ENCODE assay signal across 8 cellular contexts in the genomic region with DNA sequence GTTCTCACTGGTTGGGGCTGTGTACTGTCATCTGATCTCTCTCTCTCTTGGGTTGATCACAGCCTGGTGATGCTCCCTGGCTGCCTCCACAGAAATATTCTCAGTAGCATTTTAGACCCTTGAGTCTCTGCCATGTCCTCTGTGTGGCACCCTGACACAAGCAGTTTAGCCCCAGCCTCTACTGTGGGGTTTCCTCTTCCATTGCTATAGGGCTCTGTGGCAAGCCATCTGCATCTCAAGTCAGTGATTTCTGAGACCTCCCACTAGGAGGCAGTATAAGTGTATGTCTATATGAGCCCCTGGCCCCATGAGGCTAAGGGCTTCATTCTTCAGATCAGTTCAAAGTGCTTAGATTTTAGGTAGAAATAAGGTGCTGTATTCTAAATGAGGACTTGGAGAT. TPM values are rescaled to one million over a fixed set of nuclear protein-coding genes. Genes with fewer than 3 reads are reported as not detected.
DNase-seq lines count a peak whose midpoint lies in the region; ATAC-seq and TF ChIP-seq lines count a peak whose summit lies in the region.

No MANE protein-coding gene starts in this region.

- H3K9me3 Mint-ChIP-seq in activated naive CD8-positive, alpha-beta T cell treated with anti-CD3 and anti-CD28 coated beads for 36 hours: no peaks in the 10 kb centered on the region
- no peaks in the 10 kb centered on the region for H3K9me3 Mint-ChIP-seq in activated naive CD8-positive, alpha-beta T cell treated with anti-CD3 and anti-CD28 coated beads, Interleukin-2, amount 50 U/mL, for 24 hours

- H3K27ac Mint-ChIP-seq in activated naive CD8-positive, alpha-beta T cell treated with anti-CD3 and anti-CD28 coated beads for 36 hours: no peak overlapping the region
- no peak overlapping the region for H3K27ac Mint-ChIP-seq in activated naive CD8-positive, alpha-beta T cell treated with anti-CD3 and anti-CD28 coated beads, Interleukin-2, amount 50 U/mL, for 24 hours

- peak; percentile 70 for TF ChIP-seq CTCF in retinal pigment epithelial cell (conservative IDR thresholded peaks at IDR 0.05; ENCODE audit: low read depth, low read length)

- H3K27me3 Mint-ChIP-seq in activated naive CD8-positive, alpha-beta T cell treated with anti-CD3 and anti-CD28 coated beads for 36 hours: peaks cover 3% of the 10 kb centered on the region
- peaks cover 7% of the 10 kb centered on the region for H3K27me3 Mint-ChIP-seq in activated naive CD8-positive, alpha-beta T cell treated with anti-CD3 and anti-CD28 coated beads, Interleukin-2, amount 50 U/mL, for 24 hours

- H3K4me3 Mint-ChIP-seq in activated naive CD8-positive, alpha-beta T cell treated with anti-CD3 and anti-CD28 coated beads for 36 hours: no peak overlapping the region
- H3K4me3 Mint-ChIP-seq in activated naive CD8-positive, alpha-beta T cell treated with anti-CD3 and anti-CD28 coated beads, Interleukin-2, amount 50 U/mL, for 24 hours: no peak overlapping the region

- ATAC-seq in activated naive CD8-positive, alpha-beta T cell treated with anti-CD3 and anti-CD28 coated beads, Interleukin-2, amount 50 U/mL, for 24 hours: no peak
- peak; percentile 83 for ATAC-seq in HG03159 (IDR thresholded peaks at IDR 0.05; ENCODE audit: unreplicated experiment)
- ATAC-seq in HG03432 (IDR thresholded peaks at IDR 0.05; ENCODE audit: unreplicated experiment): no peak

- peak; percentile 0 for DNase-seq in activated naive CD8-positive, alpha-beta T cell treated with anti-CD3 and anti-CD28 coated beads for 36 hours
- no peak for DNase-seq in activated naive CD8-positive, alpha-beta T cell treated with anti-CD3 and anti-CD28 coated beads, Interleukin-2, amount 50 U/mL, for 24 hours
- DNase-seq in NCI-H748 treated with DMSO at 0.1 percent for 48 hours (lab: John Stamatoyannopoulos, UW) (peak; percentile 21), erythroblast (lab: John Stamatoyannopoulos, UW) (peak; percentile 31 to 50), retinal pigment epithelial cell (ENCODE audit: low read depth) (peak; percentile 9)
- DNase-seq in activated naive CD4-positive, alpha-beta T cell treated with Interleukin-2 at 50 U/mL for 16 hours: no peak

- TF ChIP-seq POLR2A in erythroblast (IDR thresholded peaks at IDR 0.05; ENCODE audit: low read length): no peak

- H3K36me3 Mint-ChIP-seq in activated naive CD8-positive, alpha-beta T cell treated with anti-CD3 and anti-CD28 coated beads for 36 hours: no peaks in the 10 kb centered on the region
- no peaks in the 10 kb centered on the region for H3K36me3 Mint-ChIP-seq in activated naive CD8-positive, alpha-beta T cell treated with anti-CD3 and anti-CD28 coated beads, Interleukin-2, amount 50 U/mL, for 24 hours (ENCODE audit: low read depth)

- no peaks in the 10 kb centered on the region for H3K4me1 Mint-ChIP-seq in activated naive CD8-positive, alpha-beta T cell treated with anti-CD3 and anti-CD28 coated beads for 36 hours
- H3K4me1 Mint-ChIP-seq in activated naive CD8-positive, alpha-beta T cell treated with anti-CD3 and anti-CD28 coated beads, Interleukin-2, amount 50 U/mL, for 24 hours: no peaks in the 10 kb centered on the region

- H3K4me3 ChIP-seq in retinal pigment epithelial cell (ENCODE audit: low read length): no peak overlapping the region

RNA-seq across cellular contexts. Expression of a gene that starts 50.6 kb away (rescaled TPM):
- total RNA-seq in activated naive CD8-positive, alpha-beta T cell treated with anti-CD3 and anti-CD28 coated beads for 36 hours: under 1 TPM; 0.25 to 0.28 TPM

Comparison
In these comparisons a context has a peak if more than half of its experiments do, and no peak if none do; other contexts are left out.
1. DNase-seq: peak in activated naive CD8-positive, alpha-beta T cell treated with anti-CD3 and anti-CD28 coated beads for 36 hours (single experiment), NCI-H748 treated with DMSO at 0.1 percent for 48 hours (single experiment), erythroblast (2 of 2) and retinal pigment epithelial cell (single experiment); none in activated naive CD8-positive, alpha-beta T cell treated with anti-CD3 and anti-CD28 coated beads, Interleukin-2, amount 50 U/mL, for 24 hours (single experiment) and activated naive CD4-positive, alpha-beta T cell treated with Interleukin-2 at 50 U/mL for 16 hours (single experiment).